ENCODE assay signal across 17 cellular contexts in genomic region chr7:47702096-47702495, GRCh38.
DNase-seq lines count a peak whose midpoint lies in the region; ATAC-seq and TF ChIP-seq lines count a peak whose summit lies in the region.
"Had no signal": no experiment of that assay in that cellular context is flagged by ENCODE, and none has a peak within 500 bp of the region (broad histone marks: within the 10 kb centered on the region; RNA-seq: fewer than 3 reads in every experiment).

No MANE protein-coding gene starts in this region.

- TF ChIP-seq CTCF in neural cell (IDR thresholded peaks at IDR 0.05; ENCODE audit: poor library complexity, severe bottlenecking) (no peak), sigmoid colon (IDR thresholded peaks at IDR 0.05) (no peak)

- intact Hi-C loops in left colon (cut with DNase I, micrococcal nuclease), result no loop called here
- intact Hi-C loops in sigmoid colon (cut with DNase I), result no loop called here

- no peaks in the 10 kb centered on the region for H4K20me1 ChIP-seq in neural cell (ENCODE audit: insufficient read depth)

- H3K36me3 ChIP-seq in neural cell (ENCODE audit: insufficient read depth, low read length) (no peaks in the 10 kb centered on the region), sigmoid colon (no peaks in the 10 kb centered on the region)
- H3K36me3 ChIP-seq: BE2C had no signal

- TF ChIP-seq EP300 in neural cell (conservative IDR thresholded peaks at IDR 0.05; ENCODE audit: poor library complexity, severe bottlenecking), result peak; percentile 15
- TF ChIP-seq EP300 in sigmoid colon (IDR thresholded peaks at IDR 0.05), result no peak

- no peaks in the 10 kb centered on the region for H3K79me2 ChIP-seq in neural cell (replicated peaks; ENCODE audit: insufficient read depth, low read length)

- TF ChIP-seq POLR2A in sigmoid colon (IDR thresholded peaks at IDR 0.05), result no peak

- DNase-seq in DMS53 treated with DMSO at 0.1 percent for 48 hours (lab: John Stamatoyannopoulos, UW; ENCODE audit: unreplicated experiment), result peak; percentile 13
- DNase-seq in HEK293T (ENCODE audit: extremely low spot score), result no peak
- no peak for DNase-seq in left colon
- DNase-seq in hippocampal formation (lab: John Stamatoyannopoulos, UW), result no peak
- no peak for DNase-seq in sigmoid colon
- DNase-seq: BE2C; CD4-positive, alpha-beta memory T cell; DMS79; EL; GOT3; H9 had no signal

- H3K4me3 ChIP-seq in neural cell (ENCODE audit: low read length) (no peak overlapping the region), sigmoid colon (no peak overlapping the region)
- H3K4me3 ChIP-seq: A549, K562 had no signal

- no peaks in the 10 kb centered on the region for H3K9me3 ChIP-seq in neural cell (ENCODE audit: low read length)
- H3K9me3 ChIP-seq in sigmoid colon, result no peaks in the 10 kb centered on the region
- H3K9me3 ChIP-seq: A549, BE2C had no signal

- H2AFZ ChIP-seq in neural cell (ENCODE audit: low read depth, low read length), result no peak overlapping the region

- H3F3A ChIP-seq in neural cell (ENCODE audit: insufficient read depth, low read length, poor library complexity, severe bottlenecking), result no peaks in the 10 kb centered on the region

- CTCF ChIA-PET in HEK293T (lab: Yijun Ruan, JAX), result no interaction called here

- H3K27me3 ChIP-seq in neural cell (ENCODE audit: insufficient read depth, low read depth, low read length) (no peaks in the 10 kb centered on the region), sigmoid colon (no peaks in the 10 kb centered on the region)
- H3K27me3 ChIP-seq: BE2C had no signal

- POLR2A ChIA-PET in HEK293T (lab: Yijun Ruan, JAX), result no interaction called here

- H3K27ac ChIP-seq in neural cell (ENCODE audit: low read length) (no peak overlapping the region), sigmoid colon (no peak overlapping the region)
- H3K27ac ChIP-seq: A549, C4-2B, HL-60 had no signal

- ATAC-seq in left colon (peak; percentile 63), HG03025 (IDR thresholded peaks at IDR 0.05; ENCODE audit: low FRiP score, unreplicated experiment) (no peak)
- ATAC-seq: A549, K562 had no signal

- 60 to 73% methylated on average over 1 of the region's 1 CpG for WGBS in sigmoid colon, 2 donors

- H3K4me1 ChIP-seq in sigmoid colon, result no peaks in the 10 kb centered on the region
- H3K4me1 ChIP-seq: A549, BE2C had no signal

- H3K9me2 ChIP-seq in neural cell (ENCODE audit: insufficient read depth, low read length), result no peaks in the 10 kb centered on the region

- no peak for TF ChIP-seq RAD21 in neural cell (conservative IDR thresholded peaks at IDR 0.05)

- no peak overlapping the region for H3K9ac ChIP-seq in neural cell (ENCODE audit: low read length)

- H3K4me2 ChIP-seq in neural cell (ENCODE audit: low read length), result no peak overlapping the region
- H3K4me2 ChIP-seq: A549 had no signal

TF ChIP-seq in HEK293T, 16 proteins besides CTCF, POLR2A, EP300 and RAD21:
- TF ChIP-seq L3MBTL2 (conservative IDR thresholded peaks at IDR 0.05), result no peak
- TF ChIP-seq, protein P1, sequence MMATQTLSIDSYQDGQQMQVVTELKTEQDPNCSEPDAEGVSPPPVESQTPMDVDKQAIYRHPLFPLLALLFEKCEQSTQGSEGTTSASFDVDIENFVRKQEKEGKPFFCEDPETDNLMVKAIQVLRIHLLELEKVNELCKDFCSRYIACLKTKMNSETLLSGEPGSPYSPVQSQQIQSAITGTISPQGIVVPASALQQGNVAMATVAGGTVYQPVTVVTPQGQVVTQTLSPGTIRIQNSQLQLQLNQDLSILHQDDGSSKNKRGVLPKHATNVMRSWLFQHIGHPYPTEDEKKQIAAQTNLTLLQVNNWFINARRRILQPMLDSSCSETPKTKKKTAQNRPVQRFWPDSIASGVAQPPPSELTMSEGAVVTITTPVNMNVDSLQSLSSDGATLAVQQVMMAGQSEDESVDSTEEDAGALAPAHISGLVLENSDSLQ (IDR thresholded peaks at IDR 0.05), result 0 out of 2 replicates have a peak, but pooled peaks have one; percentile 11

TF ChIP-seq in neural cell, 6 proteins besides CTCF, POLR2A, EP300 and RAD21:
- TF ChIP-seq SMC3 (conservative IDR thresholded peaks at IDR 0.05; ENCODE audit: poor library complexity) (no peak), EZH2 (IDR thresholded peaks at IDR 0.05; ENCODE audit: borderline replicate concordance, insufficient read depth, low read length, poor library complexity, severe bottlenecking) (no peak), TAF1 (IDR thresholded peaks at IDR 0.05; ENCODE audit: low read depth) (no peak), POLR2AphosphoS5 (IDR thresholded peaks at IDR 0.05) (no peak), REST (IDR thresholded peaks at IDR 0.05; ENCODE audit: borderline replicate concordance) (no peak), MXI1 (conservative IDR thresholded peaks at IDR 0.05; ENCODE audit: poor library complexity, severe bottlenecking) (no peak)
